9 cellular contexts compared by ENCODE assay signal in the genomic region with DNA sequence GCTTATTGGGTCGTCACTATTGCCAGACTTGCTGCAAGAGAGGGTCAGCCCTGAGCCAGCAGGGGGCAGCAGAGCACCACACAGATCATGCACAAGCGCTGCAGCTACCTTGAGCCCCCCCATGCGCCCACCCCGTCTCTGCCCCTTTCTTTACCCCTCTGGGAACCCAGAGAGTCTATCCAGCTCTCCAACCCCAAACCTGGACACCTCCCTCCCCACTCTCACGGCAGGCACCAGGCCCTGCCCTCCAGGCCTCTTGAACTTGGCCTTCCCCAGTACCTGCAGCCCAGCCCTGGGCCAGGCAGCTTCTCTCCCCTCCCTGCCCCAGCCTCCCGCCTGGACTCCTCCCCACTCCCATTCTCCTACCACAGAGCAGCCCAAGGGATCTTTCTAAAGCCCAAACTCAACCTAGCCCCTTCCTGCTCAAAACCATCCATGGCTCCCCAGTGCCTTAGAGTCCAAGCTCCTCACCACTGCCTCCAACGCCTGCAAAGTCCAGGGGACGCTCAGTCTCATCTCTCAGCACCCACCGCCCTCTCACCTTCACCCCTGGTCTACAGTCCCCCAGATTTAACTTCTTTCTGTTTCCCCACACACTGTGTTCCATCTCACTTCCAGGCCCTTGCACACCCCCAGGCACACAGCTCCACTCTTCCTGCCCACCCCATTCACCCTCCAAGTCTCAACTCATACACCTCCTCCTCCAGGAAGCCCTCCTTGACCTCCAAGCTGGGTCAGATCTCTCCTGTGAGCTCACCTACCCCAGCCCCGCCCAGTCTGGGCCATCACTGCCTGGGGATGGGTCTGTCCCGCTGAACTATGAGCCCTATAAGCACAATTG. TPM values are rescaled to one million over a fixed set of nuclear protein-coding genes. Genes with fewer than 3 reads are reported as not detected.
A peak's percentile ranks its signal among the peaks of the same experiment; 100 is the strongest.
DNase-seq lines count a peak whose midpoint lies in the region; ATAC-seq, FAIRE-seq and TF ChIP-seq lines count a peak whose summit lies in the region.
"Had no signal": no experiment of that assay in that cellular context is flagged by ENCODE, and none has a peak within 500 bp of the region (broad histone marks: within the 10 kb centered on the region; RNA-seq: fewer than 3 reads in every experiment).

No MANE protein-coding gene starts in this region.

- no peak overlapping the region for H3K4me3 ChIP-seq in bronchial epithelial cell (ENCODE audit: low read depth, low read length)

- DNase-seq in NCI-H2107 (lab: John Stamatoyannopoulos, UW) (peak; percentile 17), NCI-H2107 treated with DMSO at 0.1 percent for 48 hours (lab: John Stamatoyannopoulos, UW; ENCODE audit: unreplicated experiment) (no peak), NCI-H1694 treated with DMSO at 0.1 percent for 48 hours (lab: John Stamatoyannopoulos, UW) (peak; percentile 48), activated B cell treated with CpG ODN at 0.5 μM for 24 hours (peak; percentile 73), bronchial epithelial cell (ENCODE audit: low read depth) (peak; percentile 50), kidney glomerular epithelial cell (lab: John Stamatoyannopoulos, UW) (peak; percentile 32)
- DNase-seq in stimulated activated CD4-positive, alpha-beta T cell treated with anti-CD3 and anti-CD28 coated beads, Interleukin-2, amount 100 ng/mL, for 4 hours (ENCODE audit: low read depth): peak; percentile 63

- peaks cover 10% of the 10 kb centered on the region for H3K27me3 Mint-ChIP-seq in activated B cell treated with CpG ODN at 0.5 μM for 24 hours

- CTCF ChIA-PET in activated B cell treated with CpG ODN at 0.5 μM for 24 hours (lab: Charles Lee): interaction anchor here (0.8 to 4.9 kb wide), 9 partner anchors 33 to 203 kb away, joined by 3 to 57 read pairs (median 4); a partner anchor contains a TSS

- ATAC-seq in activated B cell treated with CpG ODN at 0.5 μM for 24 hours (ENCODE audit: low read depth): peak; percentile 51
- no peak for ATAC-seq in HG03135 (IDR thresholded peaks at IDR 0.05; ENCODE audit: unreplicated experiment)

- no peak for FAIRE-seq in bronchial epithelial cell (lab: Jason Lieb, UNC)
- FAIRE-seq: G401.6 had no signal

- no peak for TF ChIP-seq CTCF in activated B cell treated with CpG ODN at 0.5 μM for 24 hours (IDR thresholded peaks at IDR 0.05)
- peak; percentile 97 for TF ChIP-seq CTCF in bronchial epithelial cell (IDR thresholded peaks at IDR 0.05; ENCODE audit: insufficient read depth, low read length, severe bottlenecking)

- peaks cover 51% of the 10 kb centered on the region for H3K4me1 Mint-ChIP-seq in activated B cell treated with CpG ODN at 0.5 μM for 24 hours

- peaks cover 2% of the 10 kb centered on the region for H3K9me3 Mint-ChIP-seq in activated B cell treated with CpG ODN at 0.5 μM for 24 hours

- H3K36me3 Mint-ChIP-seq in activated B cell treated with CpG ODN at 0.5 μM for 24 hours (ENCODE audit: low read depth): no peaks in the 10 kb centered on the region

- no peak overlapping the region for H3K4me3 Mint-ChIP-seq in activated B cell treated with CpG ODN at 0.5 μM for 24 hours

- no peak overlapping the region for H3K27ac Mint-ChIP-seq in activated B cell treated with CpG ODN at 0.5 μM for 24 hours

- no peaks in the 10 kb centered on the region for H3K27me3 ChIP-seq in bronchial epithelial cell (ENCODE audit: control insufficient read depth, insufficient read depth, low read length)

- no peaks in the 10 kb centered on the region for H3K36me3 ChIP-seq in bronchial epithelial cell (ENCODE audit: control insufficient read depth, insufficient read depth, low read length)

- POLR2A ChIA-PET in activated B cell treated with CpG ODN at 0.5 μM for 24 hours (lab: Charles Lee): interaction anchor here (0.6 to 2.4 kb wide), 7 partner anchors 34 to 497 kb away, joined by 3 to 18 read pairs (median 3); no protein-coding TSS in a partner anchor

- intact Hi-C loops in activated B cell treated with CpG ODN at 0.5 μM for 24 hours (cut with micrococcal nuclease): loop anchor here (1.0 kb wide), 6 partner anchors 35 to 498 kb away; no protein-coding TSS in a partner anchor

RNA-seq across cellular contexts. Expression of a gene that starts 9.4 kb away (rescaled TPM):
- not detected in 2 replicates for total RNA-seq in activated B cell treated with CpG ODN at 0.5 μM for 24 hours
- not detected in 2 replicates for total RNA-seq in bronchial epithelial cell

RNA-seq across cellular contexts. Expression of a gene that starts 18.2 kb away (rescaled TPM):
- not detected in 2 replicates for total RNA-seq in activated B cell treated with CpG ODN at 0.5 μM for 24 hours
- total RNA-seq in bronchial epithelial cell: 0.53 and 2.7 TPM in 2 replicates

RNA-seq across cellular contexts. Expression of a gene that starts 45.8 kb away (rescaled TPM):
- 0.10 TPM in 1 of 2 replicates, not detected in the other for total RNA-seq in activated B cell treated with CpG ODN at 0.5 μM for 24 hours
- total RNA-seq in bronchial epithelial cell: 84.6 and 102 TPM in 2 replicates

RNA-seq across cellular contexts. Expression of a gene that starts 59.0 kb away (rescaled TPM):
- total RNA-seq in activated B cell treated with CpG ODN at 0.5 μM for 24 hours: 121 and 149 TPM in 2 replicates
- total RNA-seq in bronchial epithelial cell: 2.1 and 4.7 TPM in 2 replicates

Comparison
In these comparisons a context has a peak if more than half of its experiments do, and no peak if none do; other contexts are left out.
1. RNA of a gene that starts 45.8 kb away (total RNA-seq): 84.6 to 102 TPM in bronchial epithelial cell; 0.10 TPM in activated B cell treated with CpG ODN at 0.5 μM for 24 hours; every median in the first group is over 10 times any median in the second.